8 cellular contexts compared by ENCODE assay signal in the genomic region with DNA sequence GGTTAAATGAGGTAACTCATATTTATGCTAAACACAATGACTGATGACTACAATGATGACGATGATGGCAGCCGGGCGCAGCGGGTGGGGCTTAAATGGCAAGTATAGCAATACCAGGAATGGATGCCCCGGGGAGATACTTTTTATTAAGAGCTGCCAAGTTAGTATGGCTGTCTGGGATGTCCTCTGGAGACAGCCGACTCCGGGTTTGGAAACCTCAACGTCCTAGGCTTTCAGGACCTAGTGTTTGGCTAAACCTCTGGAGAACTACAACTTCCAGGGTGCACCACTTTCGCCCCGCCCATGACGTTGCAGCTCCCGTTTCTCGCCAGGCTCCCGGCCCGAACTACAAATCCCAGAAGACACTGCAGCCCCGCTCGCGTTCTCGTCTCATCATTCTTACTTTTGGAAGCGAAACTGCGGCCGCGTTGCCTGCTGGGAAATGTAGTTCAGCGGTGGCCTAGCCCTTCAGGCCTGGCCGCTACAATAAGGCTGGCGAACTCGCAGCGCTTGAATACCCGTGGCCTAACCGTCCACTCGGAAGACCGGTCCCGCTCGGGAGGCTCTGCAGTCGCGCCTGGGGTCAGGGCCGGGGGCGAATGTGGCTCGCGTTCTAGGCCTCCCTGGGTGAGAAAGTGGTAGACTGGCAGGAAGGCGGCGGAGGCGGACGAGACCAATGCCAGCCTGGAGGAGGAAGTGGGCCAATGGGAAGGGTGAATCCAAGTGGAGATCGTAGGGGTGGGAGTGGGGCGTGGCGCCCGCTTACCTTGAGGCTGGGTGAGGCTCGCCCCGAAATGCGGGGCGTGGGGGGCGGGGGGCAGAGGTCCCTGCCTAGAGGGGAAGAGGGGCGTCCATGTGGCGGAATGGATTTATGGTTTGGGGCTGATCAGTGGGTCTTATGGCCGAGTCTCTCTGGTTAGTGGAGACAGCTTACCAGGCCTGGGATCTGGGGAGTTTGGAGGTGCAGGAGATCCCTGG. TPM values are rescaled to one million over a fixed set of nuclear protein-coding genes. Genes with fewer than 3 reads are reported as not detected.
A peak's percentile ranks its signal among the peaks of the same experiment; 100 is the strongest.
DNase-seq lines count a peak whose midpoint lies in the region; ATAC-seq, FAIRE-seq and TF ChIP-seq lines count a peak whose summit lies in the region.

TSS of gene SMARCAL1 (plus strand) at position 463 of the 978 bp plus-strand sequence. CDS start 2,221 bp downstream, outside the sequence.

- H3K27me3 ChIP-seq in astrocyte (ENCODE audit: insufficient read depth, low read length), result no peaks in the 10 kb centered on the region
- H3K27me3 ChIP-seq in right cardiac atrium (ENCODE audit: control insufficient read depth, insufficient read depth), result no peaks in the 10 kb centered on the region
- no peaks in the 10 kb centered on the region for H3K27me3 ChIP-seq in uterus

- 6% methylated on average over 56 of the region's 56 CpGs for WGBS in right cardiac atrium

- TF ChIP-seq CTCF in astrocyte (IDR thresholded peaks at IDR 0.05; ENCODE audit: insufficient read depth, low read depth, low read length) (no peak), uterus (IDR thresholded peaks at IDR 0.05) (peak in 1 of 4 experiments; percentile 11)

- intact Hi-C loops in right cardiac atrium (cut with DNase I), result no loop called here
- intact Hi-C loops in uterus (cut with DNase I; ENCODE audit: low total_unique reads), result no loop called here

- peak within 1 kb of the TSS; percentile 96 for H3K4me2 ChIP-seq in astrocyte (ENCODE audit: low read length)

- H3K4me3 Mint-ChIP-seq in T-helper 2 cell treated with Interferon-gamma antibody and Interleukin-4, amounts not matched to agents 5 μg/mL and 100 μg/mL, for 36 hours, result peak within 1 kb of the TSS; percentile 96
- H3K4me3 Mint-ChIP-seq in astrocyte (ENCODE audit: unreplicated experiment), result peak within 1 kb of the TSS; percentile 92

- TF ChIP-seq POLR2A in uterus (IDR thresholded peaks at IDR 0.05), result peak in 1 of 2 donors; percentile 59

- ATAC-seq in GM18502 (IDR thresholded peaks at IDR 0.05; ENCODE audit: poor library complexity, unreplicated experiment) (peak; percentile 90), HG02970 (IDR thresholded peaks at IDR 0.05; ENCODE audit: low FRiP score, unreplicated experiment) (peak; percentile 93), right cardiac atrium (peak; percentile 98)

- peaks cover 16% of the 10 kb centered on the region for H3K27me3 Mint-ChIP-seq in T-helper 2 cell treated with Interferon-gamma antibody and Interleukin-4, amounts not matched to agents 5 μg/mL and 100 μg/mL, for 36 hours (ENCODE audit: low read depth)
- H3K27me3 Mint-ChIP-seq in astrocyte (ENCODE audit: low read depth, unreplicated experiment), result peaks cover 1% of the 10 kb centered on the region

- peak; percentile 71 for FAIRE-seq in astrocyte (lab: Jason Lieb, UNC)

- peaks cover 18% of the 10 kb centered on the region for H3K36me3 Mint-ChIP-seq in T-helper 2 cell treated with Interferon-gamma antibody and Interleukin-4, amounts not matched to agents 5 μg/mL and 100 μg/mL, for 36 hours (ENCODE audit: low read depth)
- H3K36me3 Mint-ChIP-seq in astrocyte (ENCODE audit: low read depth, unreplicated experiment), result peaks cover 11% of the 10 kb centered on the region

- H3K36me3 ChIP-seq in astrocyte (ENCODE audit: insufficient read depth, low read length), result peaks cover 7% of the 10 kb centered on the region
- no peaks in the 10 kb centered on the region for H3K36me3 ChIP-seq in uterus

- H3K4me1 ChIP-seq in astrocyte (ENCODE audit: insufficient read depth, low read length), result peaks cover 4% of the 10 kb centered on the region
- H3K4me1 ChIP-seq in right cardiac atrium (ENCODE audit: control insufficient read depth, insufficient read depth, low read length), result peaks cover 2% of the 10 kb centered on the region
- no peaks in the 10 kb centered on the region for H3K4me1 ChIP-seq in uterus

- peak within 1 kb of the TSS; percentile 98 for H2AFZ ChIP-seq in astrocyte (ENCODE audit: low read depth, low read length)

- H3K4me1 Mint-ChIP-seq in T-helper 2 cell treated with Interferon-gamma antibody and Interleukin-4, amounts not matched to agents 5 μg/mL and 100 μg/mL, for 36 hours (ENCODE audit: low read depth), result peaks cover 5% of the 10 kb centered on the region
- peaks cover 9% of the 10 kb centered on the region for H3K4me1 Mint-ChIP-seq in astrocyte (ENCODE audit: low read depth, unreplicated experiment)

- H3K9ac ChIP-seq in astrocyte (ENCODE audit: low read length), result peak within 1 kb of the TSS; percentile 96

- peak within 1 kb of the TSS; percentile 93 for H3K27ac Mint-ChIP-seq in T-helper 2 cell treated with Interferon-gamma antibody and Interleukin-4, amounts not matched to agents 5 μg/mL and 100 μg/mL, for 36 hours
- peak within 1 kb of the TSS; percentile 92 for H3K27ac Mint-ChIP-seq in astrocyte (ENCODE audit: unreplicated experiment)

- H3K4me3 ChIP-seq in astrocyte (ENCODE audit: insufficient read depth, low read depth, low read length) (peak within 1 kb of the TSS; percentile 94), right cardiac atrium (ENCODE audit: low read length) (peak within 1 kb of the TSS; percentile 54), uterus (peak within 1 kb of the TSS; percentile 63 to 88)

- no peaks in the 10 kb centered on the region for H4K20me1 ChIP-seq in astrocyte (ENCODE audit: insufficient read depth, low read length)

- DNase-seq in NCI-H1930 (lab: John Stamatoyannopoulos, UW), result peak; percentile 97
- peak; percentile 97 for DNase-seq in T-helper 2 cell treated with Interferon-gamma antibody and Interleukin-4, amounts not matched to agents 5 μg/mL and 100 μg/mL, for 36 hours (ENCODE audit: low spot score)
- DNase-seq in astrocyte (ENCODE audit: low read depth), result peak; percentile 91
- peak; percentile 99 to 100 (median 100) for DNase-seq in right cardiac atrium
- peak; percentile 93 for DNase-seq in pulmonary artery endothelial cell (ENCODE audit: low read depth, low spot score)
- DNase-seq in uterus, result peak; percentile 99

- H3K27ac ChIP-seq in astrocyte (ENCODE audit: low read depth, low read length), result peak within 1 kb of the TSS; percentile 95
- peak within 1 kb of the TSS; percentile 82 for H3K27ac ChIP-seq in right cardiac atrium (ENCODE audit: low read length)
- H3K27ac ChIP-seq in uterus, result peak within 1 kb of the TSS; percentile 95 to 98

- H3K79me2 ChIP-seq in astrocyte (ENCODE audit: insufficient read depth, low read length), result peaks cover 10% of the 10 kb centered on the region

- H3K9me3 Mint-ChIP-seq in T-helper 2 cell treated with Interferon-gamma antibody and Interleukin-4, amounts not matched to agents 5 μg/mL and 100 μg/mL, for 36 hours, result no peaks in the 10 kb centered on the region
- no peaks in the 10 kb centered on the region for H3K9me3 Mint-ChIP-seq in astrocyte (ENCODE audit: unreplicated experiment)

- H3K9me3 ChIP-seq in astrocyte (ENCODE audit: insufficient read depth, low read depth, low read length) (no peaks in the 10 kb centered on the region), right cardiac atrium (ENCODE audit: control insufficient read depth, low read length) (no peaks in the 10 kb centered on the region), uterus (no peaks in the 10 kb centered on the region)

RNA-seq across cellular contexts. Expression of gene SMARCAL1, which starts in this region (rescaled TPM):
- total RNA-seq in astrocyte (35.2 and 37.6 TPM in 2 replicates), right cardiac atrium (10 to 100 TPM in 3 of 4 donors, 1 to 10 TPM in 1; 9.3 to 16.1 (median 14.5) TPM), pulmonary artery endothelial cell (11.0 and 13.2 TPM in 2 replicates), uterus (10 to 100 TPM in 3 of 4 donors, 1 to 10 TPM in 1; 8.5 to 25.1 (median 15.5) TPM)
- 10.2 TPM for polyA plus RNA-seq in right cardiac atrium

Comparison
In these comparisons a context has a peak if more than half of its experiments do, and no peak if none do; other contexts are left out.
1. Peak in every context shown above with its lines: DNase-seq, ATAC-seq, H3K4me3 ChIP-seq and H3K27ac ChIP-seq.